Comparison of ENCODE assay signal across 8 cellular contexts in the genomic region with DNA sequence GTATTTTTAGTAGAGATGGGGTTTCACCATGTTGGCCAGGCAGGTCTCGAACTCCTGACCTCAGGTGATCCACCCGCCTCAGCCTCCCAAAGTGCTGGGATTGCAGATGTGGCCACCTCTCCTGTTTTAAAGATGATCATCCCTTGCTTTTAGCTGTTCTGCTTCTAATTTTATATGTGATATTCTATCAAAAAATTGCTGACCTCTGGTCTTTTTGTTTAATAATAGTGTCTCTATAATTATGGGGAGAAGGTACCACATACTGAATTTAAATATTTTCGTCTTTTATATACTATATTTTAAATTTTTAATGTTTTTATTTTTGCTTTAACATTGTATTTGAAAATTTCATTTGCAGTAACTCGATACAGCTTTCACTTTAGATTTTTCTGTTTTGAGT.
"Had no signal": no experiment of that assay in that cellular context is flagged by ENCODE, and none has a peak within 500 bp of the region (broad histone marks: within the 10 kb centered on the region; RNA-seq: fewer than 3 reads in every experiment).

No MANE protein-coding gene starts in this region.

- H3K4me3 ChIP-seq: GM23338, HAP-1 had no signal

- H3K27ac ChIP-seq: HL-60 had no signal

- H3K4me3 Mint-ChIP-seq: GM23338, HFFc6 had no signal

- H3K9me3 ChIP-seq: HAP-1 had no signal

- H3K9me3 Mint-ChIP-seq: GM23338, HFFc6, IgD-negative memory B cell had no signal

- ATAC-seq: GM23338, HCT116 had no signal

- DNase-seq: H7, HFFc6, KG1 had no signal

- H3K27me3 Mint-ChIP-seq: IgD-negative memory B cell had no signal

- H3K27ac Mint-ChIP-seq: GM23338, HFFc6 had no signal
